Comparison of ENCODE assay signal across 8 cellular contexts in the genomic region with DNA sequence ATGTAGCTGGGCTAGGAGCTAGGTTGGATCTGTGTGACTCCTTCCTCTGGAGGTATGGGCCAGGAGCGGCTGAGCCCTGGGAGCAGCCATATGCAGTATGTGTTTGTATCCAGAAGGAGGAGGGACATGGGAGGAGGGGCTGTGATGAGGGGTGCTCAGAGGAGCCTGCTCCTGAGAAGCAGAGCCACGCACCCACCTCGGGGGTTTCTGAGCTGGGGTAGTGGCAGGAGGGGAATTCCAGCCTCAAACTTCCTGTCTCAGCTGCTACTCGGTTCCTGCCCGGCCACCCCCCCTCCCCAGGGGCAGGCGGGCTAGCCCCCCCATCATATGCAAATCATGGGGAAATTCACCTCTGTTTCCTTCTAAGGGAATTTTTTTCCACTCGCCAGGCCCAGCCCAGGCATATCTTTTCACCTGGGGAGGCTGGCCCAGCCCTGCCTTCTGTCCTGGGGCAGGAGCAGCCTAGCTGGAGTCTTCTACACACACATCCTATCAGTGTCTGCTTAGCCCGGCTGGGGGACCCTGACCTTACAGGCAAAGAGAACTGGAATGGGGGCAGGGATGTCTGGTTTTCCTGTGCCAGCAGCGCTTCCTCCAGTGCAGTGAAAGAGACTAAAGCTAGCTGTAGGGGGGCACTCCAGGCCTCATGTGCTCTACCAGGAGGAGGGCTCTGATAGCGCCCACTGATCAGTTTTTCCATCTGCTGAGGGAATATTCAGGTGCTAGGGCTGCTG. TPM values are rescaled to one million over a fixed set of nuclear protein-coding genes. Genes with fewer than 3 reads are reported as not detected.
DNase-seq lines count a peak whose midpoint lies in the region; ATAC-seq and TF ChIP-seq lines count a peak whose summit lies in the region.

No MANE protein-coding gene starts in this region.

- TF ChIP-seq POLR2A in uterus (IDR thresholded peaks at IDR 0.05) = no peak

- peaks cover 62% of the 10 kb centered on the region for H3K4me1 Mint-ChIP-seq in activated T-cell treated with anti-CD3 and anti-CD28 coated beads, Interleukin-2, amount 50 U/mL, for 72 hours (ENCODE audit: low read depth)
- H3K4me1 Mint-ChIP-seq in progenitor cell of endocrine pancreas (ENCODE audit: low read depth) = peaks cover 11% of the 10 kb centered on the region

- H3K27ac Mint-ChIP-seq in activated T-cell treated with anti-CD3 and anti-CD28 coated beads, Interleukin-2, amount 50 U/mL, for 72 hours = peak overlapping the region; percentile 90
- peak overlapping the region; percentile 39 for H3K27ac Mint-ChIP-seq in progenitor cell of endocrine pancreas

- H3K4me1 ChIP-seq in HEK293 (ENCODE audit: control insufficient read depth, insufficient read depth, low read length) (peaks cover 7% of the 10 kb centered on the region), uterus (peaks cover 14 to 43% of the 10 kb centered on the region in 2 donors)

- H3K4me3 ChIP-seq in GM12864 (ENCODE audit: low read depth, low read length) = peak overlapping the region; percentile 88
- H3K4me3 ChIP-seq in HEK293 (ENCODE audit: low read depth, low read length) = peak overlapping the region; percentile 71
- peak overlapping the region; percentile 81 for H3K4me3 ChIP-seq in fibroblast of villous mesenchyme (ENCODE audit: low read depth, low read length)
- H3K4me3 ChIP-seq in uterus = peak overlapping the region; percentile 9 to 92

- no peaks in the 10 kb centered on the region for H3K27me3 ChIP-seq in uterus

- CTCF ChIA-PET in HEK293 (lab: Yijun Ruan, JAX) = interaction anchor here (1.0 to 10.7 kb wide), 3 partner anchors 8 to 22 kb away, joined by 4 to 127 read pairs (median 25); no protein-coding TSS in a partner anchor

- peak; percentile 23 to 25 for ATAC-seq in activated T-cell treated with anti-CD3 and anti-CD28 coated beads, Interleukin-2, amount 50 U/mL, for 72 hours (replicated peaks in 1 of 2)

- no peaks in the 10 kb centered on the region for H3K9me3 Mint-ChIP-seq in activated T-cell treated with anti-CD3 and anti-CD28 coated beads, Interleukin-2, amount 50 U/mL, for 72 hours
- H3K9me3 Mint-ChIP-seq in progenitor cell of endocrine pancreas (ENCODE audit: low read depth) = no peaks in the 10 kb centered on the region

- no peaks in the 10 kb centered on the region for H3K9me3 ChIP-seq in HEK293 (ENCODE audit: control insufficient read depth, insufficient read depth, low read depth, low read length)
- H3K9me3 ChIP-seq in uterus = no peaks in the 10 kb centered on the region

- intact Hi-C loops in uterus (cut with DNase I; ENCODE audit: low total_unique reads) = no loop called here

- TF ChIP-seq CTCF in GM12864 (IDR thresholded peaks at IDR 0.05; ENCODE audit: low read depth, low read length, missing control alignments) (no peak), HEK293 (tag by site-specific recombination; IDR thresholded peaks at IDR 0.05) (no peak), fibroblast of villous mesenchyme (IDR thresholded peaks at IDR 0.05; ENCODE audit: insufficient read depth, low read depth, low read length) (no peak), progenitor cell of endocrine pancreas (IDR thresholded peaks at IDR 0.05; ENCODE audit: unreplicated experiment) (no peak), uterus (IDR thresholded peaks at IDR 0.05) (no peak)

- POLR2A ChIA-PET in HEK293 (lab: Yijun Ruan, JAX) = interaction anchor here (0.6 to 4.6 kb wide), 3 partner anchors 8 to 542 kb away, joined by 3 to 43 read pairs (median 3); a partner anchor contains a TSS

- H3K27ac ChIP-seq in HEK293 (ENCODE audit: extremely low read depth, low read depth, low read length) (peak overlapping the region; percentile 37), uterus (peak overlapping the region; percentile 85 to 94)

- peak; percentile 73 for DNase-seq in GM12864 (ENCODE audit: low read depth)
- DNase-seq in NK-92 treated with Interleukin-12 subunit alpha and Interleukin-12 subunit beta, amount 100 ng/mL, for 24 hours (lab: John Stamatoyannopoulos, UW) = peak; percentile 86
- DNase-seq in activated T-cell treated with anti-CD3 and anti-CD28 coated beads, Interleukin-2, amount 50 U/mL, for 72 hours = peak; percentile 81 to 86
- no peak for DNase-seq in fibroblast of villous mesenchyme (ENCODE audit: low read depth)
- no peak for DNase-seq in progenitor cell of endocrine pancreas (ENCODE audit: low spot score, unreplicated experiment)
- DNase-seq in uterus = no peak
- no peak for DNase-seq in AG08395 (ENCODE audit: low spot score)

- no peaks in the 10 kb centered on the region for H3K27me3 Mint-ChIP-seq in activated T-cell treated with anti-CD3 and anti-CD28 coated beads, Interleukin-2, amount 50 U/mL, for 72 hours (ENCODE audit: low read depth)
- H3K27me3 Mint-ChIP-seq in progenitor cell of endocrine pancreas = peaks cover 17% of the 10 kb centered on the region

- H3K4me3 Mint-ChIP-seq in activated T-cell treated with anti-CD3 and anti-CD28 coated beads, Interleukin-2, amount 50 U/mL, for 72 hours = peak overlapping the region; percentile 85 to 91
- H3K4me3 Mint-ChIP-seq in progenitor cell of endocrine pancreas (ENCODE audit: low read depth) = peak overlapping the region; percentile 46

- peaks cover 29 to 31% of the 10 kb centered on the region in 2 donors for H3K36me3 Mint-ChIP-seq in activated T-cell treated with anti-CD3 and anti-CD28 coated beads, Interleukin-2, amount 50 U/mL, for 72 hours (ENCODE audit: insufficient read depth in 2 of 2)
- H3K36me3 Mint-ChIP-seq in progenitor cell of endocrine pancreas (ENCODE audit: insufficient read depth) = peaks cover 4% of the 10 kb centered on the region

- H3K36me3 ChIP-seq in HEK293 (ENCODE audit: control insufficient read depth in 2 of 2, insufficient read depth in 1 of 2, low read length in 2 of 2) (peaks cover 0 to 70% of the 10 kb centered on the region in 2 experiments; a peak in 1 of 3 replicates), uterus (no peaks in the 10 kb centered on the region)

TF ChIP-seq in HEK293, 187 proteins besides CTCF, POLR2A, EP300 and RAD21:
- TF ChIP-seq, protein P1, sequence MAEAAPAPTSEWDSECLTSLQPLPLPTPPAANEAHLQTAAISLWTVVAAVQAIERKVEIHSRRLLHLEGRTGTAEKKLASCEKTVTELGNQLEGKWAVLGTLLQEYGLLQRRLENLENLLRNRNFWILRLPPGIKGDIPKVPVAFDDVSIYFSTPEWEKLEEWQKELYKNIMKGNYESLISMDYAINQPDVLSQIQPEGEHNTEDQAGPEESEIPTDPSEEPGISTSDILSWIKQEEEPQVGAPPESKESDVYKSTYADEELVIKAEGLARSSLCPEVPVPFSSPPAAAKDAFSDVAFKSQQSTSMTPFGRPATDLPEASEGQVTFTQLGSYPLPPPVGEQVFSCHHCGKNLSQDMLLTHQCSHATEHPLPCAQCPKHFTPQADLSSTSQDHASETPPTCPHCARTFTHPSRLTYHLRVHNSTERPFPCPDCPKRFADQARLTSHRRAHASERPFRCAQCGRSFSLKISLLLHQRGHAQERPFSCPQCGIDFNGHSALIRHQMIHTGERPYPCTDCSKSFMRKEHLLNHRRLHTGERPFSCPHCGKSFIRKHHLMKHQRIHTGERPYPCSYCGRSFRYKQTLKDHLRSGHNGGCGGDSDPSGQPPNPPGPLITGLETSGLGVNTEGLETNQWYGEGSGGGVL (tag by site-specific recombination; IDR thresholded peaks at IDR 0.05) = no peak
- TF ChIP-seq OVOL3 (tag by site-specific recombination; IDR thresholded peaks at IDR 0.05) (no peak), MEIS1 (CRISPR knock-in tag; IDR thresholded peaks at IDR 0.05; ENCODE audit: borderline replicate concordance) (no peak), SP3 (tag by site-specific recombination; IDR thresholded peaks at IDR 0.05) (0 out of 2 replicates have a peak, but pooled peaks have one; percentile 9), ZIC2 (tag by site-specific recombination; IDR thresholded peaks at IDR 0.05) (peak; percentile 64; the same call in 1 of the 2 replicates), ZNF341 (tag by site-specific recombination; IDR thresholded peaks at IDR 0.05; ENCODE audit: low read depth) (0 out of 2 replicates have a peak, but pooled peaks have one; percentile 6), ZFP37 (tag by site-specific recombination; IDR thresholded peaks at IDR 0.05) (no peak)
- TF ChIP-seq, protein P2, sequence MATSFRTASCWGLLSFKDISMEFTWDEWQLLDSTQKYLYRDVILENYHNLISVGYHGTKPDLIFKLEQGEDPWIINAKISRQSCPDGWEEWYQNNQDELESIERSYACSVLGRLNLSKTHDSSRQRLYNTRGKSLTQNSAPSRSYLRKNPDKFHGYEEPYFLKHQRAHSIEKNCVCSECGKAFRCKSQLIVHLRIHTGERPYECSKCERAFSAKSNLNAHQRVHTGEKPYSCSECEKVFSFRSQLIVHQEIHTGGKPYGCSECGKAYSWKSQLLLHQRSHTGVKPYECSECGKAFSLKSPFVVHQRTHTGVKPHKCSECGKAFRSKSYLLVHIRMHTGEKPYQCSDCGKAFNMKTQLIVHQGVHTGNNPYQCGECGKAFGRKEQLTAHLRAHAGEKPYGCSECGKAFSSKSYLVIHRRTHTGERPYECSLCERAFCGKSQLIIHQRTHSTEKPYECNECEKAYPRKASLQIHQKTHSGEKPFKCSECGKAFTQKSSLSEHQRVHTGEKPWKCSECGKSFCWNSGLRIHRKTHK (tag by site-specific recombination; IDR thresholded peaks at IDR 0.05) = no peak
- TF ChIP-seq, protein P3, sequence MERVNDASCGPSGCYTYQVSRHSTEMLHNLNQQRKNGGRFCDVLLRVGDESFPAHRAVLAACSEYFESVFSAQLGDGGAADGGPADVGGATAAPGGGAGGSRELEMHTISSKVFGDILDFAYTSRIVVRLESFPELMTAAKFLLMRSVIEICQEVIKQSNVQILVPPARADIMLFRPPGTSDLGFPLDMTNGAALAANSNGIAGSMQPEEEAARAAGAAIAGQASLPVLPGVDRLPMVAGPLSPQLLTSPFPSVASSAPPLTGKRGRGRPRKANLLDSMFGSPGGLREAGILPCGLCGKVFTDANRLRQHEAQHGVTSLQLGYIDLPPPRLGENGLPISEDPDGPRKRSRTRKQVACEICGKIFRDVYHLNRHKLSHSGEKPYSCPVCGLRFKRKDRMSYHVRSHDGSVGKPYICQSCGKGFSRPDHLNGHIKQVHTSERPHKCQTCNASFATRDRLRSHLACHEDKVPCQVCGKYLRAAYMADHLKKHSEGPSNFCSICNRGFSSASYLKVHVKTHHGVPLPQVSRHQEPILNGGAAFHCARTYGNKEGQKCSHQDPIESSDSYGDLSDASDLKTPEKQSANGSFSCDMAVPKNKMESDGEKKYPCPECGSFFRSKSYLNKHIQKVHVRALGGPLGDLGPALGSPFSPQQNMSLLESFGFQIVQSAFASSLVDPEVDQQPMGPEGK (tag by site-specific recombination; IDR thresholded peaks at IDR 0.05) = peak; percentile 64
TF ChIP-seq in HEK293: peak in this region for 4.

RNA-seq across cellular contexts. Expression of a gene that starts 3.0 kb away (rescaled TPM):
- total RNA-seq in activated T-cell treated with anti-CD3 and anti-CD28 coated beads, Interleukin-2, amount 50 U/mL, for 72 hours = 10 to 100 TPM; 33.5 to 46.1 TPM
- total RNA-seq in fibroblast of villous mesenchyme = 21.6 and 38.9 TPM in 2 replicates
- 3.0 TPM in 2 replicates for total RNA-seq in progenitor cell of endocrine pancreas
- total RNA-seq in uterus = 10 to 100 TPM in 1 of 4 donors, 1 to 10 TPM in 3; 2.5 to 11.5 (median 8.5) TPM

RNA-seq across cellular contexts. Expression of a gene that starts 37.2 kb away (rescaled TPM):
- total RNA-seq in activated T-cell treated with anti-CD3 and anti-CD28 coated beads, Interleukin-2, amount 50 U/mL, for 72 hours = 100 to 1,000 TPM; 105 to 108 TPM
- 54.8 and 60.9 TPM in 2 replicates for total RNA-seq in fibroblast of villous mesenchyme
- 78.2 and 83.1 TPM in 2 replicates for total RNA-seq in progenitor cell of endocrine pancreas
- 100 to 1,000 TPM in 1 of 4 donors, 10 to 100 TPM in 3; 39.1 to 186 (median 69.1) TPM for total RNA-seq in uterus

Comparison
In these comparisons a context has a peak if more than half of its experiments do, and no peak if none do; other contexts are left out.
1. DNase-seq: peak in GM12864 (single experiment), NK-92 treated with Interleukin-12 subunit alpha and Interleukin-12 subunit beta, amount 100 ng/mL, for 24 hours (single experiment) and activated T-cell treated with anti-CD3 and anti-CD28 coated beads, Interleukin-2, amount 50 U/mL, for 72 hours (2 of 2); none in fibroblast of villous mesenchyme (single experiment), progenitor cell of endocrine pancreas (single experiment), uterus (0 of 2) and AG08395 (single experiment).
2. Peak in every context shown above with its lines, with median percentiles within 50 percentile points of each other: H3K4me3 ChIP-seq.